Comparison of ENCODE assay signal across 8 cellular contexts in genomic region chr20:63830821-63831593, GRCh38. TPM values are rescaled to one million over a fixed set of nuclear protein-coding genes. Genes with fewer than 3 reads are reported as not detected.
DNase-seq lines count a peak whose midpoint lies in the region; ATAC-seq and TF ChIP-seq lines count a peak whose summit lies in the region.

Gene ZBTB46, minus strand, starts transcription at chr20:63831264. Its CDS starts 40,507 bp downstream, at chr20:63790757.

- peak; percentile 47 for DNase-seq in NCI-H2107 (lab: John Stamatoyannopoulos, UW)
- no peak for DNase-seq in NCI-H2107 treated with DMSO at 0.1 percent for 48 hours (lab: John Stamatoyannopoulos, UW; ENCODE audit: unreplicated experiment)
- DNase-seq in RPMI8226, result peak; percentile 77
- no peak for DNase-seq in mesenteric fat pad (ENCODE audit: low spot score)
- DNase-seq in upper lobe of left lung, result peak; percentile 52 to 95
- no peak for DNase-seq in activated gamma-delta T cell (lab: John Stamatoyannopoulos, UW)

- WGBS in upper lobe of left lung, 2 donors, result no CpG with 5 or more reads among the region's 152 CpGs

- H3K9ac ChIP-seq in endocrine pancreas (ENCODE audit: control insufficient read depth, insufficient read depth, low read length), result peak within 1 kb of the TSS; percentile 71

- no peak for TF ChIP-seq EP300 in upper lobe of left lung (IDR thresholded peaks at IDR 0.05)

- H3K36me3 ChIP-seq in endocrine pancreas (ENCODE audit: control insufficient read depth, insufficient read depth, low read length), result no peaks in the 10 kb centered on the region
- H3K36me3 ChIP-seq in upper lobe of left lung, result no peaks in the 10 kb centered on the region

- TF ChIP-seq CTCF in upper lobe of left lung (IDR thresholded peaks at IDR 0.05), result no peak

- H3K27ac ChIP-seq in upper lobe of left lung, result peak within 1 kb of the TSS; percentile 75 to 89 (median 81)

- H3K4me1 ChIP-seq in endocrine pancreas (ENCODE audit: control insufficient read depth, insufficient read depth, low read length), result no peaks in the 10 kb centered on the region
- peaks cover 33 to 64% (median 45%) of the 10 kb centered on the region in 4 donors for H3K4me1 ChIP-seq in upper lobe of left lung

- H3K27me3 ChIP-seq in endocrine pancreas (ENCODE audit: control insufficient read depth, insufficient read depth, low read length) (no peaks in the 10 kb centered on the region), upper lobe of left lung (no peaks in the 10 kb centered on the region)

- ATAC-seq in HG02678 (IDR thresholded peaks at IDR 0.05; ENCODE audit: unreplicated experiment) (peak; percentile 80), upper lobe of left lung (ENCODE audit: low FRiP score in 2 of 2) (peak in 1 of 2 donors; percentile 60)

- no peaks in the 10 kb centered on the region for H3K9me3 ChIP-seq in endocrine pancreas (ENCODE audit: control insufficient read depth, low read length)
- H3K9me3 ChIP-seq in upper lobe of left lung, result no peaks in the 10 kb centered on the region

- H3K4me3 ChIP-seq in endocrine pancreas (ENCODE audit: control insufficient read depth, insufficient read depth, low read length) (peak within 1 kb of the TSS; percentile 62), upper lobe of left lung (peak within 1 kb of the TSS; percentile 57 to 86 (median 82))

- TF ChIP-seq POLR2A in upper lobe of left lung (IDR thresholded peaks at IDR 0.05), result no peak

RNA-seq across cellular contexts. Expression of gene ZBTB46, which starts in this region (rescaled TPM):
- total RNA-seq in mesenteric fat pad (34.7 TPM), upper lobe of left lung (10 to 100 TPM in 4 of 6 donors, 1 to 10 TPM in 2; 7.6 to 25.3 (median 11.6) TPM)

Comparison
In these comparisons a context has a peak if more than half of its experiments do, and no peak if none do; other contexts are left out.
1. DNase-seq: peak in NCI-H2107 (single experiment), RPMI8226 (single experiment) and upper lobe of left lung (2 of 2); none in NCI-H2107 treated with DMSO at 0.1 percent for 48 hours (single experiment), mesenteric fat pad (single experiment) and activated gamma-delta T cell (single experiment).